In genomic region chr22:49016909-49017768, GRCh38 we compare ENCODE assay signal across 18 cellular contexts.
A peak's percentile ranks its signal among the peaks of the same experiment; 100 is the strongest.
DNase-seq lines count a peak whose midpoint lies in the region; ATAC-seq and TF ChIP-seq lines count a peak whose summit lies in the region.
"Had no signal": no experiment of that assay in that cellular context is flagged by ENCODE, and none has a peak within 500 bp of the region (broad histone marks: within the 10 kb centered on the region; RNA-seq: fewer than 3 reads in every experiment).

No MANE protein-coding gene starts in this region.

- no peak overlapping the region for H3K4me2 ChIP-seq in osteoblast (ENCODE audit: insufficient read depth, low read length)

- DNase-seq in heart left ventricle (peak in 4 of 5 donors; percentile 5 to 61 (median 47)), Right ventricle myocardium inferior (ENCODE audit: missing footprints) (no peak), esophagus muscularis mucosa (ENCODE audit: extremely low spot score) (peak; percentile 86), osteoblast (ENCODE audit: insufficient read length, low spot score, missing footprints) (peak; percentile 17), aorta (peak; percentile 32 to 39)
- DNase-seq in activated naive CD4-positive, alpha-beta T cell treated with anti-CD3 and anti-CD28 coated beads, Interleukin-2, amount 10 ng/mL, durations not matched to agents 7 days and 5 days, result no peak
- DNase-seq: activated CD4-positive, alpha-beta T cell treated with anti-CD3 and anti-CD28 coated beads for 36 hours; activated naive CD4-positive, alpha-beta T cell; effector memory CD8-positive, alpha-beta T cell; NCI-H1417 treated with DMSO at 0.1 percent for 48 hours; NCI-H526; retina; SHP77; stimulated activated CD4-positive, alpha-beta T cell treated with anti-CD3 and anti-CD28 coated beads, Interleukin-15, amount 100 ng/mL, for 24 hours had no signal

- no peaks in the 10 kb centered on the region for H3K79me2 ChIP-seq in osteoblast (ENCODE audit: insufficient read depth, low read length)

- peak overlapping the region in 8 of 12 donors; percentile 20 to 82 (median 58) for H3K27ac ChIP-seq in heart left ventricle
- peak overlapping the region in 1 of 4 donors; percentile 48 for H3K27ac ChIP-seq in esophagus muscularis mucosa (replicated peaks in 1 of 4)
- H3K27ac ChIP-seq in osteoblast (ENCODE audit: low read depth, low read length), result no peak overlapping the region
- peak overlapping the region; percentile 4 to 62 for H3K27ac ChIP-seq in aorta (ENCODE audit: low read depth in 1 of 2, low read length in 2 of 2)

- TF ChIP-seq CTCF in heart left ventricle (IDR thresholded peaks at IDR 0.05) (no peak), esophagus muscularis mucosa (IDR thresholded peaks at IDR 0.05) (no peak), osteoblast (IDR thresholded peaks at IDR 0.05; ENCODE audit: extremely low read depth, low read depth, low read length) (no peak)

- no peaks in the 10 kb centered on the region for H3K36me3 Mint-ChIP-seq in activated naive CD4-positive, alpha-beta T cell treated with anti-CD3 and anti-CD28 coated beads, Interleukin-2, amount 10 ng/mL, durations not matched to agents 7 days and 5 days
- H3K36me3 Mint-ChIP-seq: CD14-positive monocyte had no signal

- no peaks in the 10 kb centered on the region for H4K20me1 ChIP-seq in osteoblast (ENCODE audit: insufficient read depth, low read length)

- CTCF ChIA-PET in activated naive CD4-positive, alpha-beta T cell treated with anti-CD3 and anti-CD28 coated beads, Interleukin-2, amount 10 ng/mL, durations not matched to agents 7 days and 5 days (lab: Charles Lee), result no interaction called here

- peaks cover 0 to 17% (median 0%) of the 10 kb centered on the region in 12 donors for H3K4me1 ChIP-seq in heart left ventricle
- peaks cover 0 to 19% (median 3%) of the 10 kb centered on the region in 4 donors for H3K4me1 ChIP-seq in esophagus muscularis mucosa
- no peaks in the 10 kb centered on the region for H3K4me1 ChIP-seq in osteoblast (ENCODE audit: insufficient read depth, low read length)
- no peaks in the 10 kb centered on the region for H3K4me1 ChIP-seq in aorta (ENCODE audit: control insufficient read depth in 1 of 2, insufficient read depth in 2 of 2, low read length in 2 of 2)

- no peaks in the 10 kb centered on the region for H3K4me1 Mint-ChIP-seq in activated naive CD4-positive, alpha-beta T cell treated with anti-CD3 and anti-CD28 coated beads, Interleukin-2, amount 10 ng/mL, durations not matched to agents 7 days and 5 days
- H3K4me1 Mint-ChIP-seq: activated CD4-positive, alpha-beta T cell treated with anti-CD3 and anti-CD28 coated beads for 36 hours; CD14-positive monocyte had no signal

- no peaks in the 10 kb centered on the region for H3K9me3 ChIP-seq in heart left ventricle
- no peaks in the 10 kb centered on the region for H3K9me3 ChIP-seq in esophagus muscularis mucosa
- no peaks in the 10 kb centered on the region for H3K9me3 ChIP-seq in osteoblast (ENCODE audit: low read depth, low read length)
- no peaks in the 10 kb centered on the region for H3K9me3 ChIP-seq in aorta (ENCODE audit: control insufficient read depth, low read length)

- H3K36me3 ChIP-seq in heart left ventricle (no peaks in the 10 kb centered on the region), esophagus muscularis mucosa (no peaks in the 10 kb centered on the region), osteoblast (ENCODE audit: insufficient read depth, low read length) (no peaks in the 10 kb centered on the region), aorta (ENCODE audit: control insufficient read depth in 1 of 2, insufficient read depth in 2 of 2, low read length in 1 of 2) (no peaks in the 10 kb centered on the region)

- TF ChIP-seq POLR2A in heart left ventricle (IDR thresholded peaks at IDR 0.05) (no peak), esophagus muscularis mucosa (IDR thresholded peaks at IDR 0.05; ENCODE audit: low read depth) (no peak)

- H2AFZ ChIP-seq in osteoblast (ENCODE audit: low read length), result no peak overlapping the region

- TF ChIP-seq EP300 in esophagus muscularis mucosa (IDR thresholded peaks at IDR 0.05), result no peak

- WGBS in heart left ventricle, 4 donors, result 76 to 80% (median 79%) methylated on average over 24 to 28 of the region's 28 CpGs
- 86% methylated on average over 28 of the region's 28 CpGs for WGBS in esophagus muscularis mucosa
- WGBS in aorta, 2 donors, result 85 to 86% methylated on average over 28 of the region's 28 CpGs

- H3K27ac Mint-ChIP-seq in activated naive CD4-positive, alpha-beta T cell treated with anti-CD3 and anti-CD28 coated beads, Interleukin-2, amount 10 ng/mL, durations not matched to agents 7 days and 5 days, result no peak overlapping the region
- H3K27ac Mint-ChIP-seq: activated CD4-positive, alpha-beta T cell treated with anti-CD3 and anti-CD28 coated beads for 36 hours; CD14-positive monocyte; effector memory CD8-positive, alpha-beta T cell had no signal

- peak; percentile 50 to 68 (median 62) for ATAC-seq in heart left ventricle
- no peak for ATAC-seq in Right ventricle myocardium inferior
- no peak for ATAC-seq in aorta (ENCODE audit: low FRiP score)
- ATAC-seq in HG03378 (IDR thresholded peaks at IDR 0.05; ENCODE audit: unreplicated experiment), result no peak
- ATAC-seq in HG02763 (IDR thresholded peaks at IDR 0.05; ENCODE audit: unreplicated experiment), result no peak
- ATAC-seq: activated CD4-positive, alpha-beta T cell treated with anti-CD3 and anti-CD28 coated beads for 36 hours; effector memory CD8-positive, alpha-beta T cell; left lobe of liver had no signal

- H3K4me3 ChIP-seq in heart left ventricle (no peak overlapping the region), esophagus muscularis mucosa (no peak overlapping the region), osteoblast (ENCODE audit: insufficient read depth, low read length) (no peak overlapping the region), aorta (ENCODE audit: low read length in 2 of 2) (no peak overlapping the region)

- intact Hi-C loops in heart left ventricle (cut with DNase I) (no loop called here), Right ventricle myocardium inferior (cut with DNase I) (no loop called here), esophagus muscularis mucosa (cut with DNase I) (no loop called here), aorta (cut with DNase I) (no loop called here)

- H3K9me3 Mint-ChIP-seq in activated naive CD4-positive, alpha-beta T cell treated with anti-CD3 and anti-CD28 coated beads, Interleukin-2, amount 10 ng/mL, durations not matched to agents 7 days and 5 days, result no peaks in the 10 kb centered on the region
- H3K9me3 Mint-ChIP-seq: CD14-positive monocyte; effector memory CD8-positive, alpha-beta T cell had no signal

- H3K4me3 Mint-ChIP-seq in activated naive CD4-positive, alpha-beta T cell treated with anti-CD3 and anti-CD28 coated beads, Interleukin-2, amount 10 ng/mL, durations not matched to agents 7 days and 5 days, result no peak overlapping the region
- H3K4me3 Mint-ChIP-seq: activated CD4-positive, alpha-beta T cell treated with anti-CD3 and anti-CD28 coated beads for 36 hours; effector memory CD8-positive, alpha-beta T cell had no signal

- H3K27me3 ChIP-seq in heart left ventricle (peaks cover 0 to 6% (median 0%) of the 10 kb centered on the region in 9 donors), esophagus muscularis mucosa (peaks cover 0 to 37% (median 0%) of the 10 kb centered on the region in 4 donors), osteoblast (ENCODE audit: insufficient read depth, low read length) (no peaks in the 10 kb centered on the region), aorta (ENCODE audit: control insufficient read depth in 1 of 2, insufficient read depth in 2 of 2, low read length in 1 of 2) (no peaks in the 10 kb centered on the region)

- H3K27me3 Mint-ChIP-seq in activated naive CD4-positive, alpha-beta T cell treated with anti-CD3 and anti-CD28 coated beads, Interleukin-2, amount 10 ng/mL, durations not matched to agents 7 days and 5 days, result no peaks in the 10 kb centered on the region
- H3K27me3 Mint-ChIP-seq: activated CD4-positive, alpha-beta T cell treated with anti-CD3 and anti-CD28 coated beads for 36 hours had no signal

Comparison
In these comparisons a context has a peak if more than half of its experiments do, and no peak if none do; other contexts are left out.
1. ATAC-seq: peak in heart left ventricle (4 of 4); none in Right ventricle myocardium inferior (single experiment), aorta (single experiment), HG03378 (single experiment) and HG02763 (single experiment).
2. DNase-seq: peak in heart left ventricle (4 of 5), esophagus muscularis mucosa (single experiment), osteoblast (single experiment) and aorta (2 of 2); none in Right ventricle myocardium inferior (single experiment) and activated naive CD4-positive, alpha-beta T cell treated with anti-CD3 and anti-CD28 coated beads, Interleukin-2, amount 10 ng/mL, durations not matched to agents 7 days and 5 days (single experiment).